ENCODE assay signal across 2 cellular contexts in the genomic region with DNA sequence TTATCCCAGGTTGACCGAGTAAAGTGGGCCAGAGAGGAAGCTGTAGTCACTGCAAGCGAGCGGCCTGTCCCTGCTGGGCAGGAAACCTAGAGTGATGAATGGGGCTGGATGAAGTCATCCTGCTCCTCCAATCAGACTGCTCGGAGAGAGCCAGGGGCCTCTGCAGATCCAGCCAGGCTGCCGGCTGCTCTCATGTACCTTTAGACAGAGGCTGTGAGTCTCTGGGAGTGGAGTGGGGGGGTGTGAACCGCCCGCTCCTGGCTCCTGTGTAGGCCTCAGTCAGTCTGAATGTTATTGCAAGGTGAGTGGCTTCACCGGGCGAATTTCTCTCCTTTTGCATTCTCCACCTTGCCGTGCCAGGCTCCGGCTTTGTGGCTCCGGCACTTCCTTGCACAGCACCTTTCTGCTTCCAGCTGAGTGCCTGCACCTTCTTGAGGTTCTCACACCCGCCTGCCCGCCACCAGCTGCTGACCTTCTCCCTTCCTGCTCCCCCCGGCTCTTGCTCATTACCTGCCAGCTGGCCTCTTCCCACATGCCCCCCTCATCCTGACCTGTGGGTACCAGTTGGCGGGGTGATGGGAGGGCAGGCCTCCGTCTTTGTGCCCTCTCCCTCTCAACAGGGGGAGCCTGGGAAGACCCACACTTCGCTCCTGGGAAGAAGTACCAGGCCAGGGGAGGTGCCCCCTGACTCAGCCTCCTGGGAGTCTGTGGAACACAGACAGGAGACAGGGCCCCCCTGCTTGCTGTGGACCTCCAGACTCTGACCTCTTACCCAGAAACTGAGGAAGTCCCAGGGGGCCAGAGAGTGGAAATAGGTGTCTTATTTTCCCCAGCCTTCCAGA.
TF ChIP-seq lines count a peak whose summit lies in the region.

No MANE protein-coding gene starts in this region.

TF ChIP-seq in A549, 52 proteins besides CTCF, POLR2A, EP300 and RAD21 (continued from another document):
- TF ChIP-seq, protein P1, sequence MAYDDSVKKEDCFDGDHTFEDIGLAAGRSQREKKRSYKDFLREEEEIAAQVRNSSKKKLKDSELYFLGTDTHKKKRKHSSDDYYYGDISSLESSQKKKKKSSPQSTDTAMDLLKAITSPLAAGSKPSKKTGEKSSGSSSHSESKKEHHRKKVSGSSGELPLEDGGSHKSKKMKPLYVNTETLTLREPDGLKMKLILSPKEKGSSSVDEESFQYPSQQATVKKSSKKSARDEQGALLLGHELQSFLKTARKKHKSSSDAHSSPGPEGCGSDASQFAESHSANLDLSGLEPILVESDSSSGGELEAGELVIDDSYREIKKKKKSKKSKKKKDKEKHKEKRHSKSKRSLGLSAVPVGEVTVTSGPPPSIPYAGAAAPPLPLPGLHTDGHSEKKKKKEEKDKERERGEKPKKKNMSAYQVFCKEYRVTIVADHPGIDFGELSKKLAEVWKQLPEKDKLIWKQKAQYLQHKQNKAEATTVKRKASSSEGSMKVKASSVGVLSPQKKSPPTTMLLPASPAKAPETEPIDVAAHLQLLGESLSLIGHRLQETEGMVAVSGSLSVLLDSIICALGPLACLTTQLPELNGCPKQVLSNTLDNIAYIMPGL (CRISPR knock-in tag; IDR thresholded peaks at IDR 0.05; ENCODE audit: borderline replicate concordance), result no peak
- TF ChIP-seq EHMT2 (IDR thresholded peaks at IDR 0.05; ENCODE audit: low read depth) (no peak), CBX8 (IDR thresholded peaks at IDR 0.05) (no peak), FOSL2 (IDR thresholded peaks at IDR 0.05) (no peak), FOSL2 (CRISPR knock-in tag; IDR thresholded peaks at IDR 0.05) (no peak), FOXS1 (CRISPR knock-in tag; IDR thresholded peaks at IDR 0.05) (no peak)

TF ChIP-seq in IMR-90, 13 proteins besides CTCF, POLR2A, EP300 and RAD21 (continued from another document):
- TF ChIP-seq, protein P2, sequence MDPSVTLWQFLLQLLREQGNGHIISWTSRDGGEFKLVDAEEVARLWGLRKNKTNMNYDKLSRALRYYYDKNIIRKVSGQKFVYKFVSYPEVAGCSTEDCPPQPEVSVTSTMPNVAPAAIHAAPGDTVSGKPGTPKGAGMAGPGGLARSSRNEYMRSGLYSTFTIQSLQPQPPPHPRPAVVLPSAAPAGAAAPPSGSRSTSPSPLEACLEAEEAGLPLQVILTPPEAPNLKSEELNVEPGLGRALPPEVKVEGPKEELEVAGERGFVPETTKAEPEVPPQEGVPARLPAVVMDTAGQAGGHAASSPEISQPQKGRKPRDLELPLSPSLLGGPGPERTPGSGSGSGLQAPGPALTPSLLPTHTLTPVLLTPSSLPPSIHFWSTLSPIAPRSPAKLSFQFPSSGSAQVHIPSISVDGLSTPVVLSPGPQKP (IDR thresholded peaks at IDR 0.05; ENCODE audit: borderline replicate concordance, low read depth, low read length), result no peak
- TF ChIP-seq RCOR1 (IDR thresholded peaks at IDR 0.05; ENCODE audit: insufficient replicate concordance, low read length) (no peak), MXI1 (IDR thresholded peaks at IDR 0.05; ENCODE audit: borderline replicate concordance, low read depth, low read length) (no peak), CEBPB (IDR thresholded peaks at IDR 0.05; ENCODE audit: low read depth, low read length) (no peak; the same call in 1 of the 2 replicates), NFE2L2 (IDR thresholded peaks at IDR 0.05; ENCODE audit: low read depth, low read length) (no peak), CHD1 (IDR thresholded peaks at IDR 0.05; ENCODE audit: low read depth, low read length) (no peak), SMC3 (IDR thresholded peaks at IDR 0.05; ENCODE audit: low read depth, low read length) (no peak)
